Comparison of ENCODE assay signal across 8 cellular contexts in the genomic region with DNA sequence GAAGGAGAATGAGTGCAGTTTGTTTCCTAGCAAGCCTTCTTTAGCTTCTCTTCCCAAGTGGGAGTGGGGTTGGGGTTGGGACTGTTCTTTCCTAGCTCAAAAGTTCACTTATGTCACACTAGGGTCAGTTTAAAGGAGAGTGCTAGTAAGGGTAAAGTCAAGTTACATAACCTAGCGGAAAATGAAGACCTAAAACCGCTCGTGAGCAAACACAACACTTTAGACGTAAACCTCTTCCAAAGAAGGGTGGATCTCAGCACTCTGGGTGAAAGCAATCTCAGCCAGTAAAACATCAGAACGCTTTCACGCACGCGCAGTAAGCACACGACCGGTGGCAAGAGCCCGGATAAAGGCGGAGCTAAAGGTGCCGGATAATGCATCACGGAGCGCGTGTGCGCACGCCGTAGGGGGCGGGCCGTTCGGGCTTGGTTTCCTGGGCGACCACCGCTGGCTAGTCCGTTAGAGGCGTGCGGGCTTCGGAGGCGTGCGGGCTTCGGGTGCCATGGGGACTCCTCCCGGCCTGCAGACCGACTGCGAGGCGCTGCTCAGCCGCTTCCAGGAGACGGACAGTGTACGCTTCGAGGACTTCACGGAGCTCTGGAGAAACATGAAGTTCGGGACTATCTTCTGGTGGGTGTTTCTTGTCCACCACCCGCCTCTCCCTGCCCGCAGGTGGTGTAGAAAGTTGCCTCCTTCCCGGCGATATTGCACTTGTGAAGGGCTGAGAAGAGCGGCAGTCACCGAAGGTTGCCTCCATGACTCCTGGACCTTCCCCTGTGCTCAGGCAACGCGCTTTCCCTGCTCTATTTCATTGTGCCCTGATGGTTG. TPM values are rescaled to one million over a fixed set of nuclear protein-coding genes. Genes with fewer than 3 reads are reported as not detected.
DNase-seq lines count a peak whose midpoint lies in the region; ATAC-seq and TF ChIP-seq lines count a peak whose summit lies in the region.

A gene with protein sequence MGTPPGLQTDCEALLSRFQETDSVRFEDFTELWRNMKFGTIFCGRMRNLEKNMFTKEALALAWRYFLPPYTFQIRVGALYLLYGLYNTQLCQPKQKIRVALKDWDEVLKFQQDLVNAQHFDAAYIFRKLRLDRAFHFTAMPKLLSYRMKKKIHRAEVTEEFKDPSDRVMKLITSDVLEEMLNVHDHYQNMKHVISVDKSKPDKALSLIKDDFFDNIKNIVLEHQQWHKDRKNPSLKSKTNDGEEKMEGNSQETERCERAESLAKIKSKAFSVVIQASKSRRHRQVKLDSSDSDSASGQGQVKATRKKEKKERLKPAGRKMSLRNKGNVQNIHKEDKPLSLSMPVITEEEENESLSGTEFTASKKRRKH (plus strand): TSS at position 462 of the 828 bp plus-strand sequence. CDS start 41 bp downstream, at position 503.

- WGBS in smooth muscle cell (ENCODE audit: low lambda C conversion rate), result 2% methylated on average over 48 of the region's 49 CpGs

- peaks cover 36% of the 10 kb centered on the region for H3K4me1 ChIP-seq in smooth muscle cell (ENCODE audit: low read depth)

- H3K4me2 ChIP-seq in smooth muscle cell, result peak within 1 kb of the TSS; percentile 90

- H3K9me3 Mint-ChIP-seq in immature natural killer cell, result no peaks in the 10 kb centered on the region

- H3K9me3 ChIP-seq in smooth muscle cell (replicated peaks; ENCODE audit: low read depth), result no peaks in the 10 kb centered on the region

- peaks cover 10 to 17% (median 17%) of the 10 kb centered on the region in 3 donors for H3K27me3 Mint-ChIP-seq in immature natural killer cell (ENCODE audit: low read depth in 3 of 3)

- H3K79me2 ChIP-seq in smooth muscle cell (ENCODE audit: low read depth), result peaks cover 27% of the 10 kb centered on the region

- H3F3A ChIP-seq in smooth muscle cell (ENCODE audit: low read depth), result no peaks in the 10 kb centered on the region

- peak within 1 kb of the TSS; percentile 76 for H3K27ac ChIP-seq in smooth muscle cell (ENCODE audit: low read depth)

- peaks cover 0 to 3% (median 0%) of the 10 kb centered on the region in 3 donors for H3K36me3 Mint-ChIP-seq in immature natural killer cell

- H2AFZ ChIP-seq in smooth muscle cell (ENCODE audit: low read depth), result peak within 1 kb of the TSS; percentile 91

- peak; percentile 100 for ATAC-seq in GM19025 (IDR thresholded peaks at IDR 0.05; ENCODE audit: low read depth, unreplicated experiment)
- ATAC-seq in HG03280 (IDR thresholded peaks at IDR 0.05; ENCODE audit: unreplicated experiment), result peak; percentile 98

- H3K4me3 ChIP-seq in smooth muscle cell, result peak within 1 kb of the TSS; percentile 84

- no peaks in the 10 kb centered on the region for H3K36me3 ChIP-seq in smooth muscle cell (ENCODE audit: low read depth)

- DNase-seq in AG09319 (ENCODE audit: extremely low read depth, low read depth) (peak; percentile 95), NCI-H345 (lab: John Stamatoyannopoulos, UW) (peak; percentile 99), immature natural killer cell (peak; percentile 97 to 98 (median 98)), smooth muscle cell (lab: John Stamatoyannopoulos, UW; ENCODE audit: unreplicated experiment) (peak; percentile 81)
- DNase-seq in activated CD4-positive, CD25-positive, alpha-beta regulatory T cell (lab: John Stamatoyannopoulos, UW), result peak; percentile 82 to 96 (median 94)
- DNase-seq in central memory CD4-positive, alpha-beta T cell, result peak; percentile 97

- TF ChIP-seq CTCF in AG09319 (IDR thresholded peaks at IDR 0.05; ENCODE audit: low read depth, low read length), result no peak
- TF ChIP-seq CTCF in smooth muscle cell (IDR thresholded peaks at IDR 0.05; ENCODE audit: borderline replicate concordance, insufficient read depth, poor library complexity, severe bottlenecking), result no peak

- H3K4me3 Mint-ChIP-seq in immature natural killer cell, result peak within 1 kb of the TSS; percentile 88 to 98 (median 96)

- H3K27me3 ChIP-seq in smooth muscle cell (ENCODE audit: low read depth), result no peaks in the 10 kb centered on the region

- H3K4me1 Mint-ChIP-seq in immature natural killer cell, result peaks cover 25 to 40% of the 10 kb centered on the region in 2 donors

- H3K9ac ChIP-seq in smooth muscle cell (ENCODE audit: low read depth), result peak within 1 kb of the TSS; percentile 84

- no peaks in the 10 kb centered on the region for H4K20me1 ChIP-seq in smooth muscle cell (ENCODE audit: low read depth)

- H3K27ac Mint-ChIP-seq in immature natural killer cell, result peak within 1 kb of the TSS; percentile 96 to 100 (median 98)

RNA-seq across cellular contexts. Expression of the gene that starts here (rescaled TPM):
- polyA plus RNA-seq in immature natural killer cell (1 to 10 TPM; 2.0 to 4.0 (median 3.4) TPM), smooth muscle cell (6.1 and 8.4 TPM in 2 replicates)
- total RNA-seq in smooth muscle cell, result 13.3 and 13.5 TPM in 2 replicates

Comparison
In these comparisons a context has a peak if more than half of its experiments do, and no peak if none do; other contexts are left out.
1. Peak in every context shown above with its lines: DNase-seq, ATAC-seq, H3K4me3 ChIP-seq and H3K27ac ChIP-seq.